11 cellular contexts compared by ENCODE assay signal in the genomic region with DNA sequence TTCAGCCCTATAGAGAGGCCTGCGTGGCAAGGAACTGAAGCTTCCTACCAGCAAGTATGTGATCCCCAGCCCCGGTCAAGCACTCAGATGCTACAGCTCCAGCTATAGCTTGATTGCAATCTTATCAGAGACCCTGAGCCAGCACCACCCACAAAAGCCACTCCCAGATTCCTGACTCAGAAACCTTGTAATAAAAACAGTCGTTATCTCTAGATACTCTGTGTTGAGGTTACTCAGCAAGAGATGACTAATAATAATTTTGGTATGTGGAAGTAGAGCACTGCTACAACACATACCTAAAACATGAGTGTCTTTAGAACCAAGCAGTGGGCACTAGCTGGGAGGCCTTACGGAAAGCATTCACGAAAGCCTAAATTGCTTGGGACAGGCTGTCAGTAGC.
DNase-seq lines count a peak whose midpoint lies in the region; FAIRE-seq and TF ChIP-seq lines count a peak whose summit lies in the region.
"Had no signal": no experiment of that assay in that cellular context is flagged by ENCODE, and none has a peak within 500 bp of the region (broad histone marks: within the 10 kb centered on the region; RNA-seq: fewer than 3 reads in every experiment).

No MANE protein-coding gene starts in this region.

- FAIRE-seq in astrocyte (lab: Jason Lieb, UNC), result peak; percentile 69

- no peak overlapping the region for H3K9ac ChIP-seq in astrocyte (ENCODE audit: low read length)
- H3K9ac ChIP-seq in trophoblast cell (ENCODE audit: low read length), result peak overlapping the region; percentile 23

- no peak overlapping the region for H4K12ac ChIP-seq in trophoblast cell (ENCODE audit: low read depth, low read length)

- DNase-seq in AG10803 (ENCODE audit: low read depth) (peak; percentile 47), HT1080 (ENCODE audit: low read depth) (peak; percentile 94), astrocyte (ENCODE audit: low read depth) (peak; percentile 89), trophoblast cell (peak; percentile 80 to 91), epidermal melanocyte (ENCODE audit: insufficient read length, low spot score) (no peak), posterior cingulate gyrus (no peak), NCI-H187 (lab: John Stamatoyannopoulos, UW) (no peak), hypothalamus (lab: John Stamatoyannopoulos, UW) (no peak)
- DNase-seq: cortex of kidney, WERI-Rb-1 had no signal

- H3K4me1 ChIP-seq in astrocyte (ENCODE audit: insufficient read depth, low read length) (peaks cover 4% of the 10 kb centered on the region), trophoblast cell (ENCODE audit: control insufficient read depth in 1 of 2, insufficient read depth in 2 of 2, low read length in 2 of 2) (no peaks in the 10 kb centered on the region)

- no peak overlapping the region for H3K23ac ChIP-seq in trophoblast cell (ENCODE audit: low read length)

- peaks cover 8% of the 10 kb centered on the region for H3K36me3 Mint-ChIP-seq in astrocyte (ENCODE audit: low read depth, unreplicated experiment)

- no peak overlapping the region for H3K4me3 ChIP-seq in AG10803 (ENCODE audit: low read length)
- no peak overlapping the region for H3K4me3 ChIP-seq in astrocyte (ENCODE audit: insufficient read depth, low read depth, low read length)
- H3K4me3 ChIP-seq in trophoblast cell (ENCODE audit: low read depth, low read length), result no peak overlapping the region

- H4K8ac ChIP-seq in trophoblast cell (ENCODE audit: low read depth, low read length), result no peak overlapping the region

- peak overlapping the region; percentile 12 for H3K27ac ChIP-seq in astrocyte (ENCODE audit: low read depth, low read length)
- no peak overlapping the region for H3K27ac ChIP-seq in trophoblast cell (ENCODE audit: low read depth, low read length)
- H3K27ac ChIP-seq: neutrophil, WERI-Rb-1 had no signal

- H3K36me3 ChIP-seq in astrocyte (ENCODE audit: insufficient read depth, low read length) (no peaks in the 10 kb centered on the region), trophoblast cell (ENCODE audit: control insufficient read depth in 1 of 2, insufficient read depth in 2 of 2, low read length in 2 of 2) (no peaks in the 10 kb centered on the region)
- H3K36me3 ChIP-seq: neutrophil, WERI-Rb-1 had no signal

- H2BK5ac ChIP-seq in trophoblast cell (ENCODE audit: low read depth, low read length, poor library complexity), result no peak overlapping the region

- H3K9me3 ChIP-seq in astrocyte (ENCODE audit: insufficient read depth, low read depth, low read length) (peaks cover 16% of the 10 kb centered on the region), trophoblast cell (ENCODE audit: insufficient read depth, low read depth, low read length) (peaks cover 6% of the 10 kb centered on the region)
- H3K9me3 ChIP-seq: neutrophil had no signal

- no peak overlapping the region for H3K4me3 Mint-ChIP-seq in astrocyte (ENCODE audit: unreplicated experiment)

- H3K27ac Mint-ChIP-seq in astrocyte (ENCODE audit: unreplicated experiment), result peak overlapping the region; percentile 38

- H3K18ac ChIP-seq in trophoblast cell (ENCODE audit: low read length), result no peak overlapping the region

- H3K4ac ChIP-seq in trophoblast cell (ENCODE audit: low read depth, low read length), result no peak overlapping the region

- H3K79me1 ChIP-seq in trophoblast cell (ENCODE audit: low read length), result no peaks in the 10 kb centered on the region

- H2BK12ac ChIP-seq in trophoblast cell (ENCODE audit: low read length), result no peak overlapping the region

- peaks cover 26% of the 10 kb centered on the region for H3K9me3 Mint-ChIP-seq in astrocyte (ENCODE audit: unreplicated experiment)

- H3K4me1 Mint-ChIP-seq in astrocyte (ENCODE audit: low read depth, unreplicated experiment), result peaks cover 6% of the 10 kb centered on the region

- no peak overlapping the region for H2BK120ac ChIP-seq in trophoblast cell (ENCODE audit: insufficient read depth, low read length, poor library complexity)

- H2AFZ ChIP-seq in astrocyte (ENCODE audit: low read depth, low read length) (no peak overlapping the region), trophoblast cell (ENCODE audit: insufficient read depth, low read length, poor library complexity) (no peak overlapping the region)

- no peak overlapping the region for H2AK5ac ChIP-seq in trophoblast cell (ENCODE audit: low read length)

- intact Hi-C loops in posterior cingulate gyrus (cut with DNase I), result no loop called here

- no peaks in the 10 kb centered on the region for H4K20me1 ChIP-seq in astrocyte (ENCODE audit: insufficient read depth, low read length)

- H3K4me2 ChIP-seq in astrocyte (ENCODE audit: low read length) (peak overlapping the region; percentile 19), trophoblast cell (ENCODE audit: low read length) (no peak overlapping the region)

- no peaks in the 10 kb centered on the region for H3K79me2 ChIP-seq in astrocyte (ENCODE audit: insufficient read depth, low read length)
- H3K79me2 ChIP-seq in trophoblast cell (ENCODE audit: control insufficient read depth, insufficient read depth, low read length, poor library complexity), result no peaks in the 10 kb centered on the region

- H3K14ac ChIP-seq in trophoblast cell (ENCODE audit: low read length), result no peak overlapping the region

- TF ChIP-seq CTCF in AG10803 (conservative IDR thresholded peaks at IDR 0.05; ENCODE audit: low read length), result no peak
- no peak for TF ChIP-seq CTCF in astrocyte (IDR thresholded peaks at IDR 0.05; ENCODE audit: insufficient read depth, low read depth, low read length)

- H3K27me3 ChIP-seq in astrocyte (ENCODE audit: insufficient read depth, low read length) (peaks cover 7% of the 10 kb centered on the region), trophoblast cell (ENCODE audit: insufficient read depth, low read length) (no peaks in the 10 kb centered on the region)
- H3K27me3 ChIP-seq: neutrophil had no signal

- H3K27me3 Mint-ChIP-seq in astrocyte (ENCODE audit: low read depth, unreplicated experiment), result peaks cover 20% of the 10 kb centered on the region

- no peak overlapping the region for H4K91ac ChIP-seq in trophoblast cell (ENCODE audit: low read depth, low read length)

- WGBS in trophoblast cell (ENCODE audit: extremely low coverage, insufficient coverage, insufficient read length), result no CpG with 5 or more reads among the region's 5 CpGs

Comparison
In these comparisons a context has a peak if more than half of its experiments do, and no peak if none do; other contexts are left out.
1. DNase-seq: peak in AG10803 (single experiment), HT1080 (single experiment), astrocyte (single experiment) and trophoblast cell (2 of 2); none in epidermal melanocyte (single experiment), posterior cingulate gyrus (0 of 10), NCI-H187 (0 of 2) and hypothalamus (0 of 51).